ENCODE assay signal across 16 cellular contexts in genomic region chr9:33040792-33041458, GRCh38. TPM values are rescaled to one million over a fixed set of nuclear protein-coding genes. Genes with fewer than 3 reads are reported as not detected.
DNase-seq lines count a peak whose midpoint lies in the region; ATAC-seq and TF ChIP-seq lines count a peak whose summit lies in the region.
"Had no signal": no experiment of that assay in that cellular context is flagged by ENCODE, and none has a peak within 500 bp of the region (broad histone marks: within the 10 kb centered on the region; RNA-seq: fewer than 3 reads in every experiment).

No MANE protein-coding gene starts in this region.

- no peak overlapping the region for H3K4me3 Mint-ChIP-seq in CD14-positive monocyte
- no peak overlapping the region for H3K4me3 Mint-ChIP-seq in dendritic cell treated with granulocyte-macrophage colony-stimulating factor and Interleukin-4, amounts not matched to agents 40 ng/mL and 50 ng/mL, for 4 days
- no peak overlapping the region for H3K4me3 Mint-ChIP-seq in nephron progenitor cell

- no peak overlapping the region for H2AFZ ChIP-seq in Karpas-422 (ENCODE audit: low read length)

- ATAC-seq in HG02588 (IDR thresholded peaks at IDR 0.05; ENCODE audit: unreplicated experiment) = no peak

- H3K4me1 Mint-ChIP-seq in CD14-positive monocyte = peaks cover 47% of the 10 kb centered on the region
- peaks cover 39% of the 10 kb centered on the region for H3K4me1 Mint-ChIP-seq in dendritic cell treated with granulocyte-macrophage colony-stimulating factor and Interleukin-4, amounts not matched to agents 40 ng/mL and 50 ng/mL, for 4 days (ENCODE audit: low read depth)
- H3K4me1 Mint-ChIP-seq in nephron progenitor cell = peaks cover 19% of the 10 kb centered on the region

- H3K79me2 ChIP-seq in Karpas-422 (ENCODE audit: low read length) = no peaks in the 10 kb centered on the region

- H3K27me3 Mint-ChIP-seq in CD14-positive monocyte (ENCODE audit: low read depth in 3 of 3) = no peaks in the 10 kb centered on the region
- no peaks in the 10 kb centered on the region for H3K27me3 Mint-ChIP-seq in dendritic cell treated with granulocyte-macrophage colony-stimulating factor and Interleukin-4, amounts not matched to agents 40 ng/mL and 50 ng/mL, for 4 days
- peaks cover 3% of the 10 kb centered on the region for H3K27me3 Mint-ChIP-seq in nephron progenitor cell (ENCODE audit: low read depth, poor library complexity)

- TF ChIP-seq CTCF in CD14-positive monocyte (IDR thresholded peaks at IDR 0.05) = no peak
- no peak for TF ChIP-seq CTCF in nephron progenitor cell (IDR thresholded peaks at IDR 0.05)

- H3K4me1 ChIP-seq in Karpas-422 (ENCODE audit: low read length) = peaks cover 21% of the 10 kb centered on the region

- no peaks in the 10 kb centered on the region for H3K9me2 ChIP-seq in Karpas-422 (replicated peaks; ENCODE audit: insufficient read depth, low read length)

- no peak overlapping the region for H3K4me2 ChIP-seq in Karpas-422 (ENCODE audit: low read depth, low read length, poor library complexity, severe bottlenecking)

- no peaks in the 10 kb centered on the region for H3K9me3 ChIP-seq in Karpas-422 (ENCODE audit: low read length)
- H3K9me3 ChIP-seq: Peyer's patch had no signal

- intact Hi-C loops in CD14-positive monocyte (cut with micrococcal nuclease) = loop anchor here in 1 of 2 donors (5.0 kb wide), 1 partner anchor 36 kb away; the partner anchor contains the start of gene SMU1
- intact Hi-C loops in dendritic cell treated with granulocyte-macrophage colony-stimulating factor and Interleukin-4, amounts not matched to agents 40 ng/mL and 50 ng/mL, for 4 days (cut with micrococcal nuclease) = loop anchor here (2.0 to 5.0 kb wide), 2 partner anchors 14 to 36 kb away; partner anchors contain the start of gene SMU1

- H3K36me3 Mint-ChIP-seq in CD14-positive monocyte (peaks cover 34 to 44% of the 10 kb centered on the region in 2 donors), nephron progenitor cell (ENCODE audit: low read depth) (peaks cover 31% of the 10 kb centered on the region)
- peaks cover 55% of the 10 kb centered on the region for H3K36me3 Mint-ChIP-seq in dendritic cell treated with granulocyte-macrophage colony-stimulating factor and Interleukin-4, amounts not matched to agents 40 ng/mL and 50 ng/mL, for 4 days (ENCODE audit: low read depth)

- no peak overlapping the region for H3K9ac ChIP-seq in Karpas-422 (ENCODE audit: low read length)

- H3K36me3 ChIP-seq in Karpas-422 (ENCODE audit: insufficient read depth, low read length) = peaks cover 28% of the 10 kb centered on the region; the same call in 1 of the 2 replicates

- peaks cover 14% of the 10 kb centered on the region; the same call in 1 of the 2 replicates for H4K20me1 ChIP-seq in Karpas-422 (ENCODE audit: insufficient read depth, low read depth, low read length)

- no peaks in the 10 kb centered on the region for H3K27me3 ChIP-seq in Karpas-422 (ENCODE audit: low read length)
- H3K27me3 ChIP-seq: Peyer's patch had no signal

- no peak overlapping the region for H3K27ac ChIP-seq in Karpas-422 (ENCODE audit: low read length)
- H3K27ac ChIP-seq: Peyer's patch had no signal

- DNase-seq in CD14-positive monocyte (ENCODE audit: low spot score) (no peak), Karpas-422 (peak; percentile 49), nephron progenitor cell (no peak), SHP77 treated with DMSO at 0.1 percent for 48 hours (lab: John Stamatoyannopoulos, UW) (no peak)
- DNase-seq in stimulated activated CD4-positive, alpha-beta T cell treated with anti-CD3 and anti-CD28 coated beads, Interleukin-2, amount 100 ng/mL, for 24 hours = no peak
- no peak for DNase-seq in activated CD4-positive, alpha-beta T cell treated with anti-CD3 and anti-CD28 coated beads for 1 hour
- DNase-seq: ACHN, COR-L47, NCI-H1105 treated with DMSO at 0.1 percent for 48 hours, NCI-H1694, NCI-H2081 treated with DMSO at 0.1 percent for 48 hours, NCI-H446 treated with DMSO at 0.1 percent for 48 hours, Peyer's patch, Right ventricle myocardium superior had no signal

- no peak overlapping the region for H3K4me3 ChIP-seq in Karpas-422 (ENCODE audit: low read length)
- H3K4me3 ChIP-seq: Peyer's patch had no signal

- no peaks in the 10 kb centered on the region for H3K9me3 Mint-ChIP-seq in CD14-positive monocyte
- no peaks in the 10 kb centered on the region for H3K9me3 Mint-ChIP-seq in dendritic cell treated with granulocyte-macrophage colony-stimulating factor and Interleukin-4, amounts not matched to agents 40 ng/mL and 50 ng/mL, for 4 days
- H3K9me3 Mint-ChIP-seq in nephron progenitor cell = no peaks in the 10 kb centered on the region

- H3K27ac Mint-ChIP-seq in CD14-positive monocyte (peak overlapping the region; percentile 79 to 95 (median 89)), nephron progenitor cell (peak overlapping the region; percentile 54)
- peak overlapping the region; percentile 56 for H3K27ac Mint-ChIP-seq in dendritic cell treated with granulocyte-macrophage colony-stimulating factor and Interleukin-4, amounts not matched to agents 40 ng/mL and 50 ng/mL, for 4 days

RNA-seq across cellular contexts. Expression of gene DNAJA1, which starts 15.9 kb away (rescaled TPM):
- polyA plus RNA-seq in CD14-positive monocyte = 10 to 100 TPM; 73.3 to 93.6 TPM
- total RNA-seq in Karpas-422 (2014; rRNA removed; shearing (Covaris generic); ENCODE audit: low replicate concordance) = 65.7 and 80.4 TPM in 2 replicates

RNA-seq across cellular contexts. Expression of gene SMU1, which starts 35.5 kb away (rescaled TPM):
- polyA plus RNA-seq in CD14-positive monocyte = 10 to 100 TPM; 19.3 to 21.7 TPM
- total RNA-seq in Karpas-422 (2014; rRNA removed; shearing (Covaris generic); ENCODE audit: low replicate concordance) = 12.2 and 18.4 TPM in 2 replicates

RNA-seq across cellular contexts. Expression of gene APTX, which starts 39.5 kb away (rescaled TPM):
- 10 to 100 TPM; 17.9 to 20.9 TPM for polyA plus RNA-seq in CD14-positive monocyte
- total RNA-seq in Karpas-422 (2014; rRNA removed; shearing (Covaris generic); ENCODE audit: low replicate concordance) = 41.9 and 42.6 TPM in 2 replicates
